ENCODE assay signal across 4 cellular contexts in genomic region chr5:139504722-139505121, GRCh38. TPM values are rescaled to one million over a fixed set of nuclear protein-coding genes. Genes with fewer than 3 reads are reported as not detected.
"Had no signal": no experiment of that assay in that cellular context is flagged by ENCODE, and none has a peak within 500 bp of the region (broad histone marks: within the 10 kb centered on the region; RNA-seq: fewer than 3 reads in every experiment).

No MANE protein-coding gene starts in this region.

RNA-seq across cellular contexts. Expression of gene SMIM33, which starts 33.9 kb away (rescaled TPM):
- total RNA-seq: IMR-90, M059J, Right ventricle myocardium superior, SJSA1 had no signal
- polyA plus RNA-seq: IMR-90 had no signal
